1 cellular context compared by ENCODE assay signal in the genomic region with DNA sequence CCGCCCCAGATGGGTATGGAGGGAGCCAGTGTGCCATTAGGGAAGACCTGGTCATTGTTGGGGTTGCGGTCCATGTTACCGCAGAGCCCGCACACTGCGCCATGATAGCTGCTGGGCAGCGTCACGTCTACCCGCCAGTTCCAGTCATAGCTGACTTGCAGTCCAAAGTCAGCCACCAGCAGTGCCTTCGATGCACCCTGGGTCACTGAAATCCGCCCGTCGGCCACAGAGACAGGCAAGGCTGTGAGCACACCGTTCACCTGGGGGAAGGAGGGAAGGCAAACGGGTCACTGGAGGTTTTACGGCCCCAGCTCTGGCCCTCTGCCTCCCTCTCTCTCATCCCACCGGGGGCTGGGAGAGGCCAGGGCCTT. TPM values are rescaled to one million over a fixed set of nuclear protein-coding genes. Genes with fewer than 3 reads are reported as not detected.
"Had no signal": no experiment of that assay in that cellular context is flagged by ENCODE, and none has a peak within 500 bp of the region (broad histone marks: within the 10 kb centered on the region; RNA-seq: fewer than 3 reads in every experiment).

No MANE protein-coding gene starts in this region.

RNA-seq across cellular contexts. Expression of a gene that starts 40.2 kb away (rescaled TPM):
- polyA plus RNA-seq: cardiac muscle cell had no signal
